In the genomic region with DNA sequence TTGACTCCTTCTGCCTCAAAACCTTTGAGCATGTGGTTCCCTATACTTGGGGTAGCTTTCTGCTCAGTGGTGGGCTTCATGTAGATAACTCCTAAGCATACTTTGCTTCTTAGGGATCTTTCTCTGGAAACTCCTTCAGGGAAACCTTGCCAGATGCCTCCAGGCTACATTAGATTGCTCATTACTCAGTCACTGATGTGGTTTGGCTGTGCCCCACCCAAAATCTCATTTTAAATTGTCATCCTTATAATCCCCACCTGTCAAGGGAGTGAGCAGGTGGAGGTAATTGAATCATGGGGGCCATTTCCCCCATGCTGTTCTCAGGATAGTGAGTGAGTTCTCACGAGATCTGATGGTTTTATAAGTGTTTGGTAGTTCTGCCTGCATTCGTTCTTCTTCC, we compare ENCODE assay signal across 18 cellular contexts.
"Had no signal": no experiment of that assay in that cellular context is flagged by ENCODE, and none has a peak within 500 bp of the region (broad histone marks: within the 10 kb centered on the region; RNA-seq: fewer than 3 reads in every experiment).

No MANE protein-coding gene starts in this region.

- H3K27ac ChIP-seq: coronary artery, heart right ventricle, left ventricle myocardium inferior, stomach, thoracic aorta had no signal

- H3K4me1 ChIP-seq: heart right ventricle, left ventricle myocardium inferior, stomach had no signal

- H3K27me3 ChIP-seq: heart right ventricle, stomach had no signal

- H3K9me3 ChIP-seq: left ventricle myocardium inferior, mucosa of descending colon, stomach, thoracic aorta had no signal

- H3K36me3 ChIP-seq: heart right ventricle, left ventricle myocardium inferior, stomach, thoracic aorta had no signal

- ATAC-seq: heart right ventricle; left cardiac atrium; mucosa of descending colon; naive thymus-derived CD8-positive, alpha-beta T cell; right cardiac atrium had no signal

- H3K4me3 ChIP-seq: coronary artery, heart right ventricle, left ventricle myocardium inferior, mucosa of descending colon, stomach, thoracic aorta had no signal

- DNase-seq: effector CD4-positive, alpha-beta T cell; endodermal cell; heart right ventricle; hypothalamus; immature natural killer cell; left cardiac atrium; left ventricle myocardium inferior; mucosa of descending colon; naive thymus-derived CD8-positive, alpha-beta T cell; posterior cingulate gyrus; right cardiac atrium; stimulated activated CD4-positive, alpha-beta T cell treated with anti-CD3 and anti-CD28 coated beads, Interleukin-12 subunit alpha, Interleukin-12 subunit beta, amount 100 ng/mL, for 4 hours; stimulated activated naive CD4-positive, alpha-beta T cell; stomach; substantia nigra; trophoblast cell had no signal
